8 cellular contexts compared by ENCODE assay signal in the genomic region with DNA sequence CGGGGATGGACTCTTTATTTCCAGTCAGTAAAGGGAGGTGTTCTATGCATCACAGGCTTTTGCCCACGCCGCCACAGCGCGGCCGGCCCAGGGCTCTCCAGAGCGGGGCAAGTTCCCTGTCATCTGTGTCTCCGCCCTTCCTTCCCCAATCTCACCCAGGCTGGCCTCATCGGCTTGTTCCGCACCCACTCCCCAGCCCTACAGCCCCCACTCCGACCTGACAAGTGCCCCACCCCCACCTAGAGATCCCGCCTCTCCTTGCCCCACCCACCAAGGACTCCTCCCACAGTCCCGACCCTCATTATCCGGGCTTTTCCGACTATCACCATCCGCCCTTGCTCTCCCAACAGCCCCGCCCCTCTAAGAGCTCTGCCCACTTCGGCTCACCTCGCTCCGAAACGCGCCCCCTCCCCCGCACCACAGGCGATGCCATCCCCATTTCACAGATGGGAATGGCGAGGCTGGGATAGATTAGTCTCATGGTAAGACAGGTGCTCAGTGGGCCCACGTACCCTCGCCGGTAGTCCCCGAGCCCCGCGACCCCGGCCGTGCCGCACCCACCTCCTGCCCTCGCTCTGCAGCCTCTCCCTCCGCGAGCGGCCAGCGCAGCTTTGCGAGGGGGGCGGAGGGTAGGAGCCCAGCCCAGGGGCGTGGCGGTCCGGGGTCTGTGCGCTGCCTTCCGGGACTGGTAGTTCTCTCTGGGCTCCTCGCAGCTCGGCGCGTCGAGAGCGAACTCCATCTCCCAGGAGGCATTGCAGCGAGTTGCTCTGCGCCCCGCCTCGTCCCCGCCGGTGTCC. TPM values are rescaled to one million over a fixed set of nuclear protein-coding genes. Genes with fewer than 3 reads are reported as not detected.
DNase-seq lines count a peak whose midpoint lies in the region; ATAC-seq and TF ChIP-seq lines count a peak whose summit lies in the region.

A gene with protein sequence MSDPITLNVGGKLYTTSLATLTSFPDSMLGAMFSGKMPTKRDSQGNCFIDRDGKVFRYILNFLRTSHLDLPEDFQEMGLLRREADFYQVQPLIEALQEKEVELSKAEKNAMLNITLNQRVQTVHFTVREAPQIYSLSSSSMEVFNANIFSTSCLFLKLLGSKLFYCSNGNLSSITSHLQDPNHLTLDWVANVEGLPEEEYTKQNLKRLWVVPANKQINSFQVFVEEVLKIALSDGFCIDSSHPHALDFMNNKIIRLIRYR (minus strand): TSS at position 615 of the 797 bp plus-strand sequence. CDS start 14,072 bp downstream, outside the sequence.

- peaks cover 0 to 3% (median 0%) of the 10 kb centered on the region in 7 donors for H3K9me3 Mint-ChIP-seq in CD14-positive monocyte

- DNase-seq in CD14-positive monocyte (ENCODE audit: low spot score) = peak; percentile 96
- DNase-seq in NCI-H748 (lab: John Stamatoyannopoulos, UW; ENCODE audit: unreplicated experiment) = peak; percentile 96
- DNase-seq in activated CD4-positive, alpha-beta T cell treated with anti-CD3 and anti-CD28 coated beads, Interleukin-2, amount 50 U/mL, for 1 hour = peak; percentile 89
- peak; percentile 96 for DNase-seq in dedifferentiated amniotic fluid mesenchymal stem cell (ENCODE audit: extremely low spot score)
- peak; percentile 98 for DNase-seq in left lobe of liver (ENCODE audit: low spot score)
- peak; percentile 92 to 93 for DNase-seq in stimulated activated CD4-positive, alpha-beta T cell treated with anti-CD3 and anti-CD28 coated beads, Interleukin-2, amount 100 ng/mL, for 24 hours

- H3K4me3 Mint-ChIP-seq in CD14-positive monocyte = peak within 1 kb of the TSS; percentile 96 to 97

- ATAC-seq in GM19395 (IDR thresholded peaks at IDR 0.05; ENCODE audit: unreplicated experiment) (peak; percentile 96), HG03558 (IDR thresholded peaks at IDR 0.05; ENCODE audit: extremely low read depth, unreplicated experiment) (peak; percentile 88), left lobe of liver (peak; percentile 86)

- peak within 1 kb of the TSS; percentile 92 to 98 (median 96) for H3K27ac Mint-ChIP-seq in CD14-positive monocyte

- intact Hi-C loops in CD14-positive monocyte (cut with micrococcal nuclease) = loop anchor here in 1 of 2 donors (1.0 to 5.0 kb wide), 2 partner anchors 51 to 194 kb away; a partner anchor contains a TSS

- H3K27me3 Mint-ChIP-seq in CD14-positive monocyte (ENCODE audit: low read depth in 3 of 3) = peaks cover 0 to 3% (median 0%) of the 10 kb centered on the region in 3 donors

- peaks cover 21 to 32% of the 10 kb centered on the region in 2 donors for H3K36me3 Mint-ChIP-seq in CD14-positive monocyte

- H3K4me1 Mint-ChIP-seq in CD14-positive monocyte = peaks cover 52% of the 10 kb centered on the region

- no peak for TF ChIP-seq CTCF in CD14-positive monocyte (IDR thresholded peaks at IDR 0.05)

RNA-seq across cellular contexts. Expression of the gene that starts here (rescaled TPM):
- 1 to 10 TPM; 3.2 to 5.2 TPM for polyA plus RNA-seq in CD14-positive monocyte
- 12.5 TPM for total RNA-seq in left lobe of liver

Comparison
In these comparisons a context has a peak if more than half of its experiments do, and no peak if none do; other contexts are left out.
1. Peak in every context shown above with its lines: DNase-seq and ATAC-seq.